10 cellular contexts compared by ENCODE assay signal in genomic region chr11:73321342-73322110, GRCh38. TPM values are rescaled to one million over a fixed set of nuclear protein-coding genes. Genes with fewer than 3 reads are reported as not detected.
DNase-seq lines count a peak whose midpoint lies in the region; ATAC-seq and TF ChIP-seq lines count a peak whose summit lies in the region.
"Had no signal": no experiment of that assay in that cellular context is flagged by ENCODE, and none has a peak within 500 bp of the region (broad histone marks: within the 10 kb centered on the region; RNA-seq: fewer than 3 reads in every experiment).

No MANE protein-coding gene starts in this region.

- no peak overlapping the region for H3K4me3 Mint-ChIP-seq in activated naive CD8-positive, alpha-beta T cell treated with anti-CD3 and anti-CD28 coated beads, Interleukin-2, amount 10 ng/mL, durations not matched to agents 7 days and 5 days
- H3K4me3 Mint-ChIP-seq in activated naive CD8-positive, alpha-beta T cell treated with anti-CD3 and anti-CD28 coated beads for 36 hours: no peak overlapping the region
- H3K4me3 Mint-ChIP-seq in chondrocyte (ENCODE audit: unreplicated experiment): peak overlapping the region; percentile 41
- no peak overlapping the region for H3K4me3 Mint-ChIP-seq in natural killer cell treated with Interleukin-12 subunit alpha and Interleukin-12 subunit beta and Interleukin-15 and Interleukin-18, amount 100 ng/mL, for 72 hours

- H3K27ac Mint-ChIP-seq in activated naive CD8-positive, alpha-beta T cell treated with anti-CD3 and anti-CD28 coated beads, Interleukin-2, amount 10 ng/mL, durations not matched to agents 7 days and 5 days: peak overlapping the region; percentile 20
- no peak overlapping the region for H3K27ac Mint-ChIP-seq in activated naive CD8-positive, alpha-beta T cell treated with anti-CD3 and anti-CD28 coated beads for 36 hours
- peak overlapping the region; percentile 99 for H3K27ac Mint-ChIP-seq in chondrocyte (ENCODE audit: unreplicated experiment)
- no peak overlapping the region for H3K27ac Mint-ChIP-seq in natural killer cell treated with Interleukin-12 subunit alpha and Interleukin-12 subunit beta and Interleukin-15 and Interleukin-18, amount 100 ng/mL, for 72 hours

- POLR2A ChIA-PET in activated naive CD8-positive, alpha-beta T cell treated with anti-CD3 and anti-CD28 coated beads, Interleukin-2, amount 10 ng/mL, durations not matched to agents 7 days and 5 days (lab: Charles Lee): no interaction called here

- H3K9me3 ChIP-seq in mucosa of descending colon (no peaks in the 10 kb centered on the region), aorta (ENCODE audit: control insufficient read depth, low read length) (no peaks in the 10 kb centered on the region)

- 12 to 14% methylated on average over 11 of the region's 11 CpGs for WGBS in aorta, 2 donors

- H3K27me3 Mint-ChIP-seq in activated naive CD8-positive, alpha-beta T cell treated with anti-CD3 and anti-CD28 coated beads, Interleukin-2, amount 10 ng/mL, durations not matched to agents 7 days and 5 days: no peaks in the 10 kb centered on the region
- H3K27me3 Mint-ChIP-seq in activated naive CD8-positive, alpha-beta T cell treated with anti-CD3 and anti-CD28 coated beads for 36 hours: no peaks in the 10 kb centered on the region
- no peaks in the 10 kb centered on the region for H3K27me3 Mint-ChIP-seq in chondrocyte (ENCODE audit: low read depth)
- no peaks in the 10 kb centered on the region for H3K27me3 Mint-ChIP-seq in natural killer cell treated with Interleukin-12 subunit alpha and Interleukin-12 subunit beta and Interleukin-15 and Interleukin-18, amount 100 ng/mL, for 72 hours

- H3K36me3 Mint-ChIP-seq in activated naive CD8-positive, alpha-beta T cell treated with anti-CD3 and anti-CD28 coated beads, Interleukin-2, amount 10 ng/mL, durations not matched to agents 7 days and 5 days: no peaks in the 10 kb centered on the region
- no peaks in the 10 kb centered on the region for H3K36me3 Mint-ChIP-seq in activated naive CD8-positive, alpha-beta T cell treated with anti-CD3 and anti-CD28 coated beads for 36 hours
- H3K36me3 Mint-ChIP-seq in chondrocyte (ENCODE audit: low read depth): peaks cover 7% of the 10 kb centered on the region
- no peaks in the 10 kb centered on the region for H3K36me3 Mint-ChIP-seq in natural killer cell treated with Interleukin-12 subunit alpha and Interleukin-12 subunit beta and Interleukin-15 and Interleukin-18, amount 100 ng/mL, for 72 hours

- H3K36me3 ChIP-seq in mucosa of descending colon (ENCODE audit: low read depth) (no peaks in the 10 kb centered on the region), aorta (ENCODE audit: control insufficient read depth in 1 of 2, insufficient read depth in 2 of 2, low read length in 1 of 2) (no peaks in the 10 kb centered on the region)

- TF ChIP-seq CTCF in chondrocyte (IDR thresholded peaks at IDR 0.05): no peak
- TF ChIP-seq CTCF in mucosa of descending colon (IDR thresholded peaks at IDR 0.05): no peak

- peaks cover 11% of the 10 kb centered on the region for H3K4me1 Mint-ChIP-seq in activated naive CD8-positive, alpha-beta T cell treated with anti-CD3 and anti-CD28 coated beads, Interleukin-2, amount 10 ng/mL, durations not matched to agents 7 days and 5 days
- peaks cover 8% of the 10 kb centered on the region for H3K4me1 Mint-ChIP-seq in activated naive CD8-positive, alpha-beta T cell treated with anti-CD3 and anti-CD28 coated beads for 36 hours
- peaks cover 94% of the 10 kb centered on the region for H3K4me1 Mint-ChIP-seq in chondrocyte (ENCODE audit: low read depth)
- H3K4me1 Mint-ChIP-seq in natural killer cell treated with Interleukin-12 subunit alpha and Interleukin-12 subunit beta and Interleukin-15 and Interleukin-18, amount 100 ng/mL, for 72 hours (ENCODE audit: low read depth in 2 of 2): no peaks in the 10 kb centered on the region

- H3K27me3 ChIP-seq in aorta (ENCODE audit: control insufficient read depth in 1 of 2, insufficient read depth in 2 of 2, low read length in 1 of 2): no peaks in the 10 kb centered on the region

- H3K4me3 ChIP-seq in mucosa of descending colon (no peak overlapping the region), aorta (ENCODE audit: low read length in 2 of 2) (no peak overlapping the region)

- H3K27ac ChIP-seq in aorta (ENCODE audit: low read depth in 1 of 2, low read length in 2 of 2): peak overlapping the region; percentile 46 to 98

- peaks cover 16% of the 10 kb centered on the region for H3K4me1 ChIP-seq in mucosa of descending colon (ENCODE audit: low read depth)
- H3K4me1 ChIP-seq in aorta (ENCODE audit: control insufficient read depth in 1 of 2, insufficient read depth in 2 of 2, low read length in 2 of 2): peaks cover 6 to 8% of the 10 kb centered on the region in 2 donors

- ATAC-seq in activated naive CD8-positive, alpha-beta T cell treated with anti-CD3 and anti-CD28 coated beads, Interleukin-2, amount 10 ng/mL, durations not matched to agents 7 days and 5 days (ENCODE audit: low read depth): peak; percentile 45
- peak; percentile 11 for ATAC-seq in mucosa of descending colon
- no peak for ATAC-seq in aorta (ENCODE audit: low FRiP score)
- ATAC-seq in natural killer cell treated with Interleukin-12 subunit alpha and Interleukin-12 subunit beta and Interleukin-15 and Interleukin-18, amount 100 ng/mL, for 72 hours: no peak
- ATAC-seq: HCT116 had no signal

- no peaks in the 10 kb centered on the region for H3K9me3 Mint-ChIP-seq in activated naive CD8-positive, alpha-beta T cell treated with anti-CD3 and anti-CD28 coated beads, Interleukin-2, amount 10 ng/mL, durations not matched to agents 7 days and 5 days
- H3K9me3 Mint-ChIP-seq in activated naive CD8-positive, alpha-beta T cell treated with anti-CD3 and anti-CD28 coated beads for 36 hours: no peaks in the 10 kb centered on the region
- no peaks in the 10 kb centered on the region for H3K9me3 Mint-ChIP-seq in chondrocyte (ENCODE audit: low read depth)
- H3K9me3 Mint-ChIP-seq in natural killer cell treated with Interleukin-12 subunit alpha and Interleukin-12 subunit beta and Interleukin-15 and Interleukin-18, amount 100 ng/mL, for 72 hours: no peaks in the 10 kb centered on the region

- intact Hi-C loops in mucosa of descending colon (cut with DNase I, micrococcal nuclease) (no loop called here), aorta (cut with DNase I) (loop anchor here in 1 of 2 donors (2.0 kb wide), 1 partner anchor 13 kb away; the partner anchor contains the start of gene ARHGEF17)

- DNase-seq in activated naive CD8-positive, alpha-beta T cell treated with anti-CD3 and anti-CD28 coated beads, Interleukin-2, amount 10 ng/mL, durations not matched to agents 7 days and 5 days: no peak
- DNase-seq in activated naive CD8-positive, alpha-beta T cell treated with anti-CD3 and anti-CD28 coated beads for 36 hours: no peak
- no peak for DNase-seq in chondrocyte (ENCODE audit: low spot score)
- peak in 2 of 3 donors; percentile 25 to 55 for DNase-seq in mucosa of descending colon
- DNase-seq in aorta: peak in 1 of 2 donors; percentile 84
- DNase-seq in activated CD8-positive, alpha-beta memory T cell treated with anti-CD3 and anti-CD28 coated beads for 24 hours: no peak
- no peak for DNase-seq in natural killer cell treated with Interleukin-12 subunit alpha and Interleukin-12 subunit beta and Interleukin-15 and Interleukin-18, amount 100 ng/mL, for 72 hours (ENCODE audit: low spot score)
- DNase-seq in SW 1271 (lab: John Stamatoyannopoulos, UW): no peak

RNA-seq across cellular contexts. Expression of gene ARHGEF17, which starts 13.4 kb away (rescaled TPM):
- not detected for total RNA-seq in activated naive CD8-positive, alpha-beta T cell treated with anti-CD3 and anti-CD28 coated beads, Interleukin-2, amount 10 ng/mL, durations not matched to agents 7 days and 5 days
- under 1 TPM in 1 of 2 experiments, not detected in 1; 0.08 TPM for total RNA-seq in activated naive CD8-positive, alpha-beta T cell treated with anti-CD3 and anti-CD28 coated beads for 36 hours
- total RNA-seq in chondrocyte (82.4 to 114 TPM (median 113 TPM) in 3 replicates), mucosa of descending colon (10 to 100 TPM in 2 of 3 donors, 1 to 10 TPM in 1; 7.6 to 75.8 (median 13.6) TPM), aorta (100 to 1,000 TPM; 159 to 201 TPM)
- 100 to 1,000 TPM in 1 of 2 donors, 10 to 100 TPM in 1; 20.5 to 182 TPM for polyA plus RNA-seq in aorta
- under 1 TPM in 1 of 2 donors, not detected in 1; 0.95 TPM for total RNA-seq in natural killer cell treated with Interleukin-12 subunit alpha and Interleukin-12 subunit beta and Interleukin-15 and Interleukin-18, amount 100 ng/mL, for 72 hours

RNA-seq across cellular contexts. Expression of gene P2RY6, which starts 49.4 kb away (rescaled TPM):
- under 1 TPM in 1 of 2 experiments, not detected in 1; 0.44 TPM for total RNA-seq in activated naive CD8-positive, alpha-beta T cell treated with anti-CD3 and anti-CD28 coated beads, Interleukin-2, amount 10 ng/mL, durations not matched to agents 7 days and 5 days
- not detected for total RNA-seq in activated naive CD8-positive, alpha-beta T cell treated with anti-CD3 and anti-CD28 coated beads for 36 hours
- total RNA-seq in chondrocyte: 0.20 TPM in 1 of 3 replicates, not detected in the others
- total RNA-seq in mucosa of descending colon: 1 to 10 TPM; 1.9 to 4.3 (median 2.8) TPM
- total RNA-seq in aorta: 10 to 100 TPM in 1 of 2 donors, 1 to 10 TPM in 1; 6.1 to 12.0 TPM
- 1 to 10 TPM; 2.5 to 4.4 TPM for polyA plus RNA-seq in aorta
- not detected for total RNA-seq in natural killer cell treated with Interleukin-12 subunit alpha and Interleukin-12 subunit beta and Interleukin-15 and Interleukin-18, amount 100 ng/mL, for 72 hours
- total RNA-seq: T-helper 2 cell treated with Interferon-gamma antibody and Interleukin-4, amounts not matched to agents 100 ng/mL and 5 ng/mL, for 36 hours had no signal

RNA-seq across cellular contexts. Expression of gene RELT, which starts 54.7 kb away (rescaled TPM):
- total RNA-seq in activated naive CD8-positive, alpha-beta T cell treated with anti-CD3 and anti-CD28 coated beads, Interleukin-2, amount 10 ng/mL, durations not matched to agents 7 days and 5 days: 10 to 100 TPM; 26.2 to 28.4 TPM
- total RNA-seq in activated naive CD8-positive, alpha-beta T cell treated with anti-CD3 and anti-CD28 coated beads for 36 hours: 10 to 100 TPM; 23.2 to 24.2 TPM
- total RNA-seq in chondrocyte (3.5 to 4.5 TPM (median 3.5 TPM) in 3 replicates), mucosa of descending colon (1 to 10 TPM; 2.3 to 4.7 (median 4.4) TPM), aorta (10 to 100 TPM; 11.5 to 13.2 TPM)
- 1 to 10 TPM; 1.1 to 1.3 TPM for polyA plus RNA-seq in aorta
- 10 to 100 TPM; 46.5 to 58.0 TPM for total RNA-seq in natural killer cell treated with Interleukin-12 subunit alpha and Interleukin-12 subunit beta and Interleukin-15 and Interleukin-18, amount 100 ng/mL, for 72 hours

Comparison
In these comparisons a context has a peak if more than half of its experiments do, and no peak if none do; other contexts are left out.
1. H3K27ac Mint-ChIP-seq: peak in activated naive CD8-positive, alpha-beta T cell treated with anti-CD3 and anti-CD28 coated beads, Interleukin-2, amount 10 ng/mL, durations not matched to agents 7 days and 5 days (single experiment) and chondrocyte (single experiment); none in activated naive CD8-positive, alpha-beta T cell treated with anti-CD3 and anti-CD28 coated beads for 36 hours (single experiment) and natural killer cell treated with Interleukin-12 subunit alpha and Interleukin-12 subunit beta and Interleukin-15 and Interleukin-18, amount 100 ng/mL, for 72 hours (0 of 2).
2. ATAC-seq: peak in activated naive CD8-positive, alpha-beta T cell treated with anti-CD3 and anti-CD28 coated beads, Interleukin-2, amount 10 ng/mL, durations not matched to agents 7 days and 5 days (single experiment) and mucosa of descending colon (single experiment); none in aorta (single experiment) and natural killer cell treated with Interleukin-12 subunit alpha and Interleukin-12 subunit beta and Interleukin-15 and Interleukin-18, amount 100 ng/mL, for 72 hours (0 of 2).
3. DNase-seq: peak in mucosa of descending colon (2 of 3); none in activated naive CD8-positive, alpha-beta T cell treated with anti-CD3 and anti-CD28 coated beads, Interleukin-2, amount 10 ng/mL, durations not matched to agents 7 days and 5 days (single experiment), activated naive CD8-positive, alpha-beta T cell treated with anti-CD3 and anti-CD28 coated beads for 36 hours (single experiment), chondrocyte (single experiment), activated CD8-positive, alpha-beta memory T cell treated with anti-CD3 and anti-CD28 coated beads for 24 hours (single experiment), natural killer cell treated with Interleukin-12 subunit alpha and Interleukin-12 subunit beta and Interleukin-15 and Interleukin-18, amount 100 ng/mL, for 72 hours (single experiment) and SW 1271 (0 of 2).
4. RNA of gene ARHGEF17, which starts 13.4 kb away (total RNA-seq): 159 to 201 TPM in aorta, 82.4 to 114 TPM in chondrocyte and 7.6 to 75.8 TPM in mucosa of descending colon; 0.95 TPM in natural killer cell treated with Interleukin-12 subunit alpha and Interleukin-12 subunit beta and Interleukin-15 and Interleukin-18, amount 100 ng/mL, for 72 hours, not detected in activated naive CD8-positive, alpha-beta T cell treated with anti-CD3 and anti-CD28 coated beads, Interleukin-2, amount 10 ng/mL, durations not matched to agents 7 days and 5 days and 0.08 TPM in activated naive CD8-positive, alpha-beta T cell treated with anti-CD3 and anti-CD28 coated beads for 36 hours; every median in the first group is over 4 times any median in the second.